Comparison of ENCODE assay signal across 8 cellular contexts in the genomic region with DNA sequence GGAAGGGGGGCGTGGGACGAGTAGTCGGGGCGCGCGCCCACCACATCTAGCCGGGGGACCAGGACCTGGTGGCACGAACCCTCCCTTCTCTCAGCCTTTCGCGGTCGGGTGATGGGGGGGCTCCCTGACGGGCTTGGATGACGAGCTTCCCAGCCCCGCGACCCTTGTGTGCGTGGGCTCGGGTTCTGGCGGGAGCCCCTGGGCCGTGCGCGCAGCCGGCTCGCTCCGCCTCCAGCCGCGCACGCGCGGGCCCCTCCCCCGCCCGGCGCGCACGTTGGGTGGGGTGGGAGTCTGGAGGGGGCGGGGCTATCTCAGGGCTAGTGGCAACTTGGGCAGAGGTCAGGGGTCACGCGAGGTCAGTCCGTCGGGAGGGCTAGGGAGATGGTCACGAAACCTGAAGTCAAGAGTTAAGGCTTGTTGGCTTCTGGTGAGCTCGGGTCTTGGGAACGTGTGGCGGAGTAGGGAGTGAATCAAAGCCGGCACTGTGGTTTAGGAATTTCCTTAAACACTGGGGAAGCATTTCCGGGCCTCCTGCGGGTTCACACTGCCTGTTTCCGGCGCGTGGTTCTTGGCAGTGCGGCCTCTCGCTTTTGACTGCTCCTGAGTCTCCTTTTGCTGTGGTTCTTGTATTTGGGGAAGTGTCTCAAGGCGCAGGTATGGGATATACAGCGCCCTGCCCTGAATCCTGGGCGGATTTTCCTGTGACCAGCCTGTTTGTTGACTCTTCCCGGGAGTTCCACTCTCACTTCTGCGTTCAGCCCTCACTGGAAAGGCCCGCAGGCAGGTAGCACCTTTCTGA. TPM values are rescaled to one million over a fixed set of nuclear protein-coding genes. Genes with fewer than 3 reads are reported as not detected.
DNase-seq lines count a peak whose midpoint lies in the region; TF ChIP-seq lines count a peak whose summit lies in the region.

A gene (plus strand): TSS at position 356 of the 799 bp plus-strand sequence. CDS start 1,654 bp downstream, outside the sequence.

- peak within 1 kb of the TSS; percentile 100 for H3K27ac Mint-ChIP-seq in nephron

- peak within 1 kb of the TSS; percentile 96 to 100 (median 99) for H3K4me3 Mint-ChIP-seq in nephron

- in situ Hi-C loops in GM23248 (cut with MboI), result no loop called here

- peaks cover 16% of the 10 kb centered on the region for H3K4me1 Mint-ChIP-seq in nephron

- H3K9me3 Mint-ChIP-seq in nephron, result no peaks in the 10 kb centered on the region

- DNase-seq in GM23248, result peak; percentile 89
- DNase-seq in Kasumi-1 (lab: John Stamatoyannopoulos, UW), result peak; percentile 53 to 57
- DNase-seq in SHP77 (lab: John Stamatoyannopoulos, UW), result peak; percentile 74 to 83
- DNase-seq in activated effector memory CD4-positive, alpha-beta T cell treated with anti-CD3 and anti-CD28 coated beads, Interleukin-2, amount 50 U/mL, for 16 hours, result peak; percentile 92
- DNase-seq in fibroblast of the aortic adventitia (ENCODE audit: low read depth), result peak; percentile 72
- DNase-seq in stimulated activated naive CD4-positive, alpha-beta T cell treated with Interleukin-2 at 50 U/mL for 16 hours (lab: John Stamatoyannopoulos, UW), result peak; percentile 79

- peaks cover 24% of the 10 kb centered on the region for H3K4me1 ChIP-seq in DOHH2 (ENCODE audit: control insufficient read depth, low read length)
- H3K4me1 ChIP-seq in GM23248 (ENCODE audit: insufficient read depth), result peaks cover 16% of the 10 kb centered on the region; the same call in 1 of the 2 replicates

- TF ChIP-seq CTCF in DOHH2 (IDR thresholded peaks at IDR 0.05; ENCODE audit: low read depth, low read length, poor library complexity, severe bottlenecking) (no peak), fibroblast of the aortic adventitia (IDR thresholded peaks at IDR 0.05; ENCODE audit: insufficient read depth, low read length) (no peak), nephron (IDR thresholded peaks at IDR 0.05; ENCODE audit: unreplicated experiment in 3 of 3) (no peak)

- H3K27me3 ChIP-seq in DOHH2 (ENCODE audit: control insufficient read depth, low read length) (no peaks in the 10 kb centered on the region), GM23248 (replicated peaks; ENCODE audit: insufficient read depth) (no peaks in the 10 kb centered on the region)

- H3K27me3 Mint-ChIP-seq in nephron (ENCODE audit: low read depth), result no peaks in the 10 kb centered on the region

- no peaks in the 10 kb centered on the region for H3K9me3 ChIP-seq in DOHH2 (ENCODE audit: control insufficient read depth, insufficient read depth, low read length)
- no peaks in the 10 kb centered on the region for H3K9me3 ChIP-seq in GM23248 (ENCODE audit: low read depth)

- H4K20me1 ChIP-seq in DOHH2 (ENCODE audit: control insufficient read depth, insufficient read depth, low read depth, low read length), result peaks cover 6% of the 10 kb centered on the region; the same call in 1 of the 2 replicates
- no peaks in the 10 kb centered on the region for H4K20me1 ChIP-seq in GM23248 (ENCODE audit: insufficient read depth)

- H3K36me3 Mint-ChIP-seq in nephron (ENCODE audit: low read depth), result peaks cover 27% of the 10 kb centered on the region

- peak within 1 kb of the TSS; percentile 91 for H3K4me2 ChIP-seq in DOHH2 (ENCODE audit: low read length)
- peak within 1 kb of the TSS; percentile 95 for H3K4me2 ChIP-seq in GM23248 (ENCODE audit: unreplicated experiment)

- H3K4me3 ChIP-seq in DOHH2 (ENCODE audit: low read length) (peak within 1 kb of the TSS; percentile 84), GM23248 (peak within 1 kb of the TSS; percentile 85), fibroblast of the aortic adventitia (ENCODE audit: low read depth, low read length) (peak within 1 kb of the TSS; percentile 91)

- H3K9ac ChIP-seq in GM23248, result peak within 1 kb of the TSS; percentile 98

- peaks cover 2% of the 10 kb centered on the region; the same call in 1 of the 2 replicates for H3F3A ChIP-seq in DOHH2 (ENCODE audit: control insufficient read depth, insufficient read depth)
- peaks cover 12% of the 10 kb centered on the region for H3F3A ChIP-seq in GM23248 (ENCODE audit: insufficient read depth)

- no peaks in the 10 kb centered on the region for H3K9me2 ChIP-seq in DOHH2 (replicated peaks; ENCODE audit: control insufficient read depth, low read length)
- no peaks in the 10 kb centered on the region for H3K9me2 ChIP-seq in GM23248 (ENCODE audit: insufficient read depth)

- peak within 1 kb of the TSS; percentile 59; the same call in 1 of the 2 replicates for H2AFZ ChIP-seq in GM23248

- H3K36me3 ChIP-seq in DOHH2 (ENCODE audit: control insufficient read depth, low read length) (peaks cover 46% of the 10 kb centered on the region), GM23248 (ENCODE audit: low read depth) (peaks cover 29% of the 10 kb centered on the region)

- WGBS in GM23248 (ENCODE audit: low coverage in 1 of 2, low lambda C conversion rate in 2 of 2, missing lambda C conversion rate in 2 of 2), 2 experiments, result 1% methylated on average over 46 to 48 of the region's 57 CpGs

- H3K27ac ChIP-seq in DOHH2 (ENCODE audit: low read depth, low read length) (peak within 1 kb of the TSS; percentile 89), GM23248 (peak within 1 kb of the TSS; percentile 98)

- H3K79me2 ChIP-seq in DOHH2 (ENCODE audit: control insufficient read depth, low read length) (peaks cover 45% of the 10 kb centered on the region), GM23248 (ENCODE audit: insufficient read depth) (peaks cover 51% of the 10 kb centered on the region)

RNA-seq across cellular contexts. Expression of the gene that starts here (rescaled TPM):
- total RNA-seq in GM23248 (2014; rRNA removed; shearing (Covaris generic)), result 9.1 and 14.3 TPM in 2 replicates
- 22.8 and 23.7 TPM in 2 replicates for polyA plus RNA-seq in GM23248 (2016; fragmentation: Nextera tagmentation; extraction: Ambion mirVana)
- 10.8 and 21.9 TPM in 2 replicates for total RNA-seq in fibroblast of the aortic adventitia (ENCODE audit: low replicate concordance)

Comparison
In these comparisons a context has a peak if more than half of its experiments do, and no peak if none do; other contexts are left out.
1. Peak in every context shown above with its lines: DNase-seq, H3K4me3 ChIP-seq and H3K27ac ChIP-seq.